ENCODE assay signal across 13 cellular contexts in genomic region chr1:51875836-51876235, GRCh38. TPM values are rescaled to one million over a fixed set of nuclear protein-coding genes. Genes with fewer than 3 reads are reported as not detected.
A peak's percentile ranks its signal among the peaks of the same experiment; 100 is the strongest.
DNase-seq lines count a peak whose midpoint lies in the region; ATAC-seq and TF ChIP-seq lines count a peak whose summit lies in the region.
"Had no signal": no experiment of that assay in that cellular context is flagged by ENCODE, and none has a peak within 500 bp of the region (broad histone marks: within the 10 kb centered on the region; RNA-seq: fewer than 3 reads in every experiment).

No MANE protein-coding gene starts in this region.

- H3K4me3 ChIP-seq in SJSA1 (no peak overlapping the region), fibroblast of pulmonary artery (replicated peaks; ENCODE audit: low read depth, low read length) (peak overlapping the region; percentile 13), thoracic aorta (peak overlapping the region; percentile 80)

- H3K9me3 ChIP-seq in SJSA1 (replicated peaks) (no peaks in the 10 kb centered on the region), thoracic aorta (no peaks in the 10 kb centered on the region)
- H3K9me3 ChIP-seq: testis had no signal

- peaks cover 12% of the 10 kb centered on the region for H3K36me3 Mint-ChIP-seq in activated naive CD8-positive, alpha-beta T cell
- H3K36me3 Mint-ChIP-seq in activated naive CD8-positive, alpha-beta T cell treated with anti-CD3 and anti-CD28 coated beads, Interleukin-2, amount 50 U/mL, for 24 hours (ENCODE audit: low read depth): peaks cover 26% of the 10 kb centered on the region

- H3K4me1 Mint-ChIP-seq in activated naive CD8-positive, alpha-beta T cell (ENCODE audit: low read depth): peaks cover 57% of the 10 kb centered on the region
- peaks cover 52% of the 10 kb centered on the region for H3K4me1 Mint-ChIP-seq in activated naive CD8-positive, alpha-beta T cell treated with anti-CD3 and anti-CD28 coated beads, Interleukin-2, amount 50 U/mL, for 24 hours

- H3K27me3 ChIP-seq in SJSA1 (replicated peaks): no peaks in the 10 kb centered on the region
- H3K27me3 ChIP-seq in thoracic aorta (replicated peaks; ENCODE audit: insufficient read depth): no peaks in the 10 kb centered on the region
- H3K27me3 ChIP-seq: testis had no signal

- H3K27me3 Mint-ChIP-seq in activated naive CD8-positive, alpha-beta T cell: no peaks in the 10 kb centered on the region
- H3K27me3 Mint-ChIP-seq in activated naive CD8-positive, alpha-beta T cell treated with anti-CD3 and anti-CD28 coated beads, Interleukin-2, amount 50 U/mL, for 24 hours: no peaks in the 10 kb centered on the region

- peak overlapping the region; percentile 80 for H3K4me3 Mint-ChIP-seq in activated naive CD8-positive, alpha-beta T cell
- H3K4me3 Mint-ChIP-seq in activated naive CD8-positive, alpha-beta T cell treated with anti-CD3 and anti-CD28 coated beads, Interleukin-2, amount 50 U/mL, for 24 hours: no peak overlapping the region

- ATAC-seq in activated naive CD8-positive, alpha-beta T cell treated with anti-CD3 and anti-CD28 coated beads, Interleukin-2, amount 50 U/mL, for 24 hours: no peak
- ATAC-seq in thoracic aorta (ENCODE audit: insufficient number of reproducible peaks, low FRiP score, low read depth) (no peak), HG02870 (IDR thresholded peaks at IDR 0.05; ENCODE audit: unreplicated experiment) (no peak), GM21737 (IDR thresholded peaks at IDR 0.05; ENCODE audit: unreplicated experiment) (no peak)
- ATAC-seq: left ventricle myocardium superior had no signal

- H3K27ac Mint-ChIP-seq in activated naive CD8-positive, alpha-beta T cell: no peak overlapping the region
- H3K27ac Mint-ChIP-seq in activated naive CD8-positive, alpha-beta T cell treated with anti-CD3 and anti-CD28 coated beads, Interleukin-2, amount 50 U/mL, for 24 hours: no peak overlapping the region

- H3K36me3 ChIP-seq in SJSA1 (peaks cover 19% of the 10 kb centered on the region), thoracic aorta (no peaks in the 10 kb centered on the region)

- no peak for TF ChIP-seq CTCF in fibroblast of pulmonary artery (IDR thresholded peaks at IDR 0.05; ENCODE audit: low read length, missing control alignments)
- no peak for TF ChIP-seq CTCF in thoracic aorta (IDR thresholded peaks at IDR 0.05)

- no peak for DNase-seq in activated naive CD8-positive, alpha-beta T cell treated with anti-CD3 and anti-CD28 coated beads, Interleukin-2, amount 50 U/mL, for 24 hours
- DNase-seq in SJSA1 (ENCODE audit: low read depth in 1 of 2, low spot score in 2 of 2) (no peak), fibroblast of pulmonary artery (ENCODE audit: low read depth) (no peak), thoracic aorta (ENCODE audit: low spot score) (no peak), iPS-NIHi11 (ENCODE audit: low spot score) (no peak)
- DNase-seq: activated effector memory CD4-positive, alpha-beta T cell treated with Interleukin-2 at 50 U/mL for 16 hours; GF-D8; left ventricle myocardium superior; NCI-H1930; testis had no signal

- no peaks in the 10 kb centered on the region for H3K9me3 Mint-ChIP-seq in activated naive CD8-positive, alpha-beta T cell (ENCODE audit: low read depth)
- no peaks in the 10 kb centered on the region for H3K9me3 Mint-ChIP-seq in activated naive CD8-positive, alpha-beta T cell treated with anti-CD3 and anti-CD28 coated beads, Interleukin-2, amount 50 U/mL, for 24 hours

- H3K4me1 ChIP-seq in SJSA1 (replicated peaks) (peaks cover 25% of the 10 kb centered on the region), thoracic aorta (ENCODE audit: control insufficient read depth in 1 of 2, low read depth in 2 of 2) (peaks cover 35 to 50% of the 10 kb centered on the region in 2 donors)

- H3K27ac ChIP-seq in SJSA1: peak overlapping the region; percentile 5; the same call in 1 of the 2 replicates
- no peak overlapping the region for H3K27ac ChIP-seq in thoracic aorta
- H3K27ac ChIP-seq: testis had no signal

RNA-seq across cellular contexts. Expression of gene NRDC, which starts 2.7 kb away (rescaled TPM):
- 54.9 and 62.9 TPM in 2 replicates for total RNA-seq in SJSA1 (2014; rRNA removed; shearing (Covaris generic))
- 10 to 100 TPM; 49.7 to 94.2 TPM for total RNA-seq in thoracic aorta
